In genomic region chr1:43147625-43148319, GRCh38 we compare ENCODE assay signal across 8 cellular contexts. TPM values are rescaled to one million over a fixed set of nuclear protein-coding genes. Genes with fewer than 3 reads are reported as not detected.
A peak's percentile ranks its signal among the peaks of the same experiment; 100 is the strongest.
DNase-seq lines count a peak whose midpoint lies in the region; ATAC-seq and TF ChIP-seq lines count a peak whose summit lies in the region.

No MANE protein-coding gene starts in this region.

- intact Hi-C loops in left ventricle myocardium inferior (cut with micrococcal nuclease), result no loop called here

- H3K4me2 ChIP-seq in parathyroid adenoma (ENCODE audit: low read length), result peak overlapping the region; percentile 87

- H3K9me3 ChIP-seq in NT2/D1 (ENCODE audit: insufficient read depth, low read length) (no peaks in the 10 kb centered on the region), left ventricle myocardium inferior (replicated peaks) (no peaks in the 10 kb centered on the region), parathyroid adenoma (ENCODE audit: control insufficient read depth, low read length) (no peaks in the 10 kb centered on the region)

- in situ Hi-C loops in ACHN (cut with HindIII; ENCODE audit: low pct_ligation_motif_present, low pct_unique_long_range_greater_than_20kb, low sequenced_read_pairs), result no loop called here

- ATAC-seq in GM21381 (IDR thresholded peaks at IDR 0.05; ENCODE audit: unreplicated experiment) (no peak), GM18498 (IDR thresholded peaks at IDR 0.05; ENCODE audit: unreplicated experiment) (no peak)

- no peaks in the 10 kb centered on the region for H3K36me3 Mint-ChIP-seq in HFFc6 (ENCODE audit: low read depth)

- H3K36me3 ChIP-seq in NT2/D1 (ENCODE audit: insufficient read depth, insufficient read length, low read length) (peaks cover 9% of the 10 kb centered on the region), left ventricle myocardium inferior (no peaks in the 10 kb centered on the region), parathyroid adenoma (ENCODE audit: control insufficient read depth, insufficient read depth, low read length) (no peaks in the 10 kb centered on the region)

- H3K9me3 Mint-ChIP-seq in HFFc6, result no peaks in the 10 kb centered on the region

- DNase-seq in ACHN (peak; percentile 78), HFFc6 (peak; percentile 42), NT2/D1 (ENCODE audit: low read depth, low spot score) (peak; percentile 96), amygdala (lab: John Stamatoyannopoulos, UW) (peak in 45 of 56 donors; percentile 1 to 72 (median 35)), left ventricle myocardium inferior (peak; percentile 63)

- TF ChIP-seq CTCF in HFFc6 (IDR thresholded peaks at IDR 0.05) (no peak), left ventricle myocardium inferior (IDR thresholded peaks at IDR 0.05; ENCODE audit: borderline replicate concordance) (no peak), parathyroid adenoma (IDR thresholded peaks at IDR 0.05) (no peak)

- H3K27me3 ChIP-seq in NT2/D1 (ENCODE audit: insufficient read depth, insufficient read length) (no peaks in the 10 kb centered on the region), left ventricle myocardium inferior (ENCODE audit: low read depth) (peaks cover 70% of the 10 kb centered on the region), parathyroid adenoma (ENCODE audit: control insufficient read depth, insufficient read depth, low read length) (no peaks in the 10 kb centered on the region)

- H3K4me3 ChIP-seq in NT2/D1 (ENCODE audit: insufficient read length, low read depth), result peak overlapping the region; percentile 54
- peak overlapping the region; percentile 62 for H3K4me3 ChIP-seq in left ventricle myocardium inferior
- H3K4me3 ChIP-seq in parathyroid adenoma (ENCODE audit: low read depth, low read length), result peak overlapping the region; percentile 56

- H3K4me1 ChIP-seq in NT2/D1 (ENCODE audit: insufficient read depth, insufficient read length) (no peaks in the 10 kb centered on the region), left ventricle myocardium inferior (peaks cover 15% of the 10 kb centered on the region), parathyroid adenoma (no peaks in the 10 kb centered on the region)

- no peak overlapping the region for H3K27ac Mint-ChIP-seq in HFFc6

- H3K4me1 Mint-ChIP-seq in HFFc6 (ENCODE audit: low read depth), result peaks cover 21% of the 10 kb centered on the region

- H3K9ac ChIP-seq in NT2/D1 (ENCODE audit: insufficient read length, low read depth), result no peak overlapping the region
- H3K9ac ChIP-seq in parathyroid adenoma, result no peak overlapping the region

- H3K4me3 Mint-ChIP-seq in HFFc6, result peak overlapping the region; percentile 85

- H3K27ac ChIP-seq in left ventricle myocardium inferior (replicated peaks) (no peak overlapping the region), parathyroid adenoma (peak overlapping the region; percentile 35)

- H3K79me2 ChIP-seq in parathyroid adenoma, result no peaks in the 10 kb centered on the region

- H3K27me3 Mint-ChIP-seq in HFFc6 (ENCODE audit: insufficient read depth), result peaks cover 24% of the 10 kb centered on the region

- peak overlapping the region; percentile 56 for H2AFZ ChIP-seq in parathyroid adenoma

RNA-seq across cellular contexts. Expression of gene EBNA1BP2, which starts 24.3 kb away (rescaled TPM):
- total RNA-seq in HFFc6 (2021; fragmentation: NEBNext Ultra II Directional; extraction: Animal tissue kit (Norgen Biotek cat#: 25700)), result 100 to 1,000 TPM; 107 to 146 (median 134) TPM
- 29.8 TPM for total RNA-seq in left ventricle myocardium inferior

RNA-seq across cellular contexts. Expression of gene CFAP57, which starts 24.4 kb away (rescaled TPM):
- total RNA-seq in HFFc6 (2021; fragmentation: NEBNext Ultra II Directional; extraction: Animal tissue kit (Norgen Biotek cat#: 25700)), result under 1 TPM; 0.14 to 0.75 (median 0.19) TPM
- total RNA-seq in left ventricle myocardium inferior, result not detected

Comparison
In these comparisons a context has a peak if more than half of its experiments do, and no peak if none do; other contexts are left out.
1. DNase-seq: peak in every context shown above with its lines; median percentile 96 in NT2/D1; 78 in ACHN; 63 in left ventricle myocardium inferior; 42 in HFFc6; 35 in amygdala.